7 cellular contexts compared by ENCODE assay signal in the genomic region with DNA sequence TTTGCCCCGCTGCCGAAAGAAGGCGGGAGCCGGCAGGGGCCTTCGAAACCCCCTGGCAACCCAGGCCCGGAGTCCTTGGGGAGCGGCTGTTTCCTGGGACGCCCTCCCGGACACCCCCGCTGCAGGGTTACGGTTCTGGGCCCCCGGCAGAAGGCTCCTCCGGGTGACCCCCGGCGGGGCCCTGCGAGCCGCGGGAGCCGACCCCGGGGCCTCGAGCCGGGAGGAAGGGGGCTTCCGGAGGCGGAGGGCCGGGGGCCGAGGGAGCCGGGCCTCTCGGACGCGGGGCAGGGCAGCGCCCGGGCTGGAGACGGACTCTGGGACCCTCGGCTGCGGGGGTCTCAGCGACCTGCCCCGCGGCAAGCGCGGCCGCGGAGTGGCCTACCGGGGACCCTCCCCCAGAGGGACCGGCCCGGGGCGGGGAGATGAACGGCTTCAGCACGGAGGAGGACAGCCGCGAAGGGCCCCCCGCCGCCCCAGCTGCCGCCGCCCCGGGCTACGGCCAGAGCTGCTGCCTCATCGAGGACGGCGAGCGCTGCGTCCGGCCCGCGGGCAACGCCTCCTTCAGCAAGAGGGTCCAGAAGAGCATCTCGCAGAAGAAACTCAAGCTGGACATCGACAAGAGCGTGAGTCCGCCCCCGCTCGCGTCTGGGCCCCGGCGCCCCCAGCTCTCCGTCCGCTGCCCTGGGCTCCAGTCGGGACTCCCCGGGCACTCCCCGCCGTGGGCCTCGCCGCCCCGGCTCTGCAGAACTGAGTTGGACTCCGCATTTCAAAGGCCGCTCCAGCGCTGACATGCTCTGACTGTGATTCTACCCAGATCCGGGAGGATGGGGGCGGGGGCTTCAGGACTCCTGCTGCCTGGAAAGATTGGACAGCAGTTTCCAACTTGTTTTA. TPM values are rescaled to one million over a fixed set of nuclear protein-coding genes. Genes with fewer than 3 reads are reported as not detected.
DNase-seq lines count a peak whose midpoint lies in the region; ATAC-seq and TF ChIP-seq lines count a peak whose summit lies in the region.

No MANE protein-coding gene starts in this region.

- under 1% methylated on average over 88 of the region's 88 CpGs for WGBS in thymus

- H3K9me3 ChIP-seq in OCI-LY1 (ENCODE audit: low read length) (no peaks in the 10 kb centered on the region), neural progenitor cell (ENCODE audit: low read depth) (no peaks in the 10 kb centered on the region), thymus (ENCODE audit: control insufficient read depth) (no peaks in the 10 kb centered on the region)

- H4K20me1 ChIP-seq in OCI-LY1 (ENCODE audit: insufficient read depth, low read length) (no peaks in the 10 kb centered on the region), neural progenitor cell (ENCODE audit: low read depth) (peaks cover 46% of the 10 kb centered on the region)

- H3K9ac ChIP-seq in OCI-LY1 (ENCODE audit: low read length): peak overlapping the region; percentile 74
- H3K9ac ChIP-seq in neural progenitor cell: peak overlapping the region; percentile 66

- H3K4me3 ChIP-seq in OCI-LY1 (ENCODE audit: low read depth, low read length, poor library complexity, severe bottlenecking) (peak overlapping the region; percentile 79), neural progenitor cell (peak overlapping the region; percentile 77), thymus (ENCODE audit: low read length) (peak overlapping the region; percentile 95)

- H3F3A ChIP-seq in OCI-LY1 (ENCODE audit: insufficient read depth, low read length) (no peaks in the 10 kb centered on the region), neural progenitor cell (ENCODE audit: low read depth) (peaks cover 16% of the 10 kb centered on the region)

- H2AFZ ChIP-seq in OCI-LY1 (ENCODE audit: low read length): no peak overlapping the region
- peak overlapping the region; percentile 85 for H2AFZ ChIP-seq in neural progenitor cell (replicated peaks)

- ATAC-seq in GM18502 (IDR thresholded peaks at IDR 0.05; ENCODE audit: poor library complexity, unreplicated experiment): peak; percentile 24
- ATAC-seq in HG02678 (IDR thresholded peaks at IDR 0.05; ENCODE audit: unreplicated experiment): peak; percentile 25

- H3K27ac Mint-ChIP-seq in neural progenitor cell: no peak overlapping the region

- no peaks in the 10 kb centered on the region for H3K9me3 Mint-ChIP-seq in neural progenitor cell

- peaks cover 21% of the 10 kb centered on the region for H3K4me1 Mint-ChIP-seq in neural progenitor cell

- H3K27me3 ChIP-seq in OCI-LY1 (ENCODE audit: insufficient read depth, low read length) (no peaks in the 10 kb centered on the region), neural progenitor cell (peaks cover 5% of the 10 kb centered on the region), thymus (ENCODE audit: control insufficient read depth, insufficient read depth) (no peaks in the 10 kb centered on the region)

- peak overlapping the region; percentile 97 for H3K4me3 Mint-ChIP-seq in neural progenitor cell

- H3K79me2 ChIP-seq in OCI-LY1 (ENCODE audit: insufficient read depth, low read length): no peaks in the 10 kb centered on the region
- H3K79me2 ChIP-seq in neural progenitor cell (ENCODE audit: low read depth): peaks cover 45% of the 10 kb centered on the region

- H3K27me3 Mint-ChIP-seq in neural progenitor cell (ENCODE audit: insufficient read depth, low read depth): peaks cover 2% of the 10 kb centered on the region

- H3K4me2 ChIP-seq in OCI-LY1 (ENCODE audit: low read length) (peak overlapping the region; percentile 100), neural progenitor cell (peak overlapping the region; percentile 96)

- DNase-seq in activated gamma-delta T cell treated with Interleukin-2 at 50 U/mL for 16 hours (peak; percentile 31), foreskin melanocyte (peak; percentile 41), neural progenitor cell (ENCODE audit: low spot score) (peak; percentile 78)

- H3K27ac ChIP-seq in OCI-LY1 (ENCODE audit: low read depth, low read length, poor library complexity, severe bottlenecking) (no peak overlapping the region), neural progenitor cell (no peak overlapping the region), thymus (ENCODE audit: low read depth) (peak overlapping the region; percentile 68)

- H3K4me1 ChIP-seq in OCI-LY1 (ENCODE audit: insufficient read depth, low read length, severe bottlenecking) (peaks cover 30% of the 10 kb centered on the region), neural progenitor cell (peaks cover 11% of the 10 kb centered on the region), thymus (ENCODE audit: control insufficient read depth, insufficient read depth, low read length) (peaks cover 14% of the 10 kb centered on the region)

- TF ChIP-seq CTCF in OCI-LY1 (IDR thresholded peaks at IDR 0.05; ENCODE audit: low read length): no peak
- TF ChIP-seq CTCF in neural progenitor cell (IDR thresholded peaks at IDR 0.05): no peak

- H3K9me2 ChIP-seq in OCI-LY1 (ENCODE audit: low read depth, low read length): no peaks in the 10 kb centered on the region

- H3K36me3 Mint-ChIP-seq in neural progenitor cell: peaks cover 15% of the 10 kb centered on the region

- peaks cover 20% of the 10 kb centered on the region; the same call in 1 of the 2 replicates for H3K36me3 ChIP-seq in OCI-LY1 (ENCODE audit: insufficient read depth, low read length)
- H3K36me3 ChIP-seq in neural progenitor cell: no peaks in the 10 kb centered on the region
- peaks cover 11% of the 10 kb centered on the region for H3K36me3 ChIP-seq in thymus (ENCODE audit: control insufficient read depth, insufficient read depth)

RNA-seq across cellular contexts. Expression of a gene that starts 0.6 kb away (rescaled TPM):
- 13.2 and 24.8 TPM in 2 replicates for total RNA-seq in neural progenitor cell (ENCODE audit: low replicate concordance)
- 29.0 TPM for polyA plus RNA-seq in thymus

RNA-seq across cellular contexts. Expression of a gene that starts 31.6 kb away (rescaled TPM):
- total RNA-seq in neural progenitor cell (ENCODE audit: low replicate concordance): not detected in 2 replicates
- polyA plus RNA-seq in thymus: 0.68 TPM
